18 cellular contexts compared by ENCODE assay signal in the genomic region with DNA sequence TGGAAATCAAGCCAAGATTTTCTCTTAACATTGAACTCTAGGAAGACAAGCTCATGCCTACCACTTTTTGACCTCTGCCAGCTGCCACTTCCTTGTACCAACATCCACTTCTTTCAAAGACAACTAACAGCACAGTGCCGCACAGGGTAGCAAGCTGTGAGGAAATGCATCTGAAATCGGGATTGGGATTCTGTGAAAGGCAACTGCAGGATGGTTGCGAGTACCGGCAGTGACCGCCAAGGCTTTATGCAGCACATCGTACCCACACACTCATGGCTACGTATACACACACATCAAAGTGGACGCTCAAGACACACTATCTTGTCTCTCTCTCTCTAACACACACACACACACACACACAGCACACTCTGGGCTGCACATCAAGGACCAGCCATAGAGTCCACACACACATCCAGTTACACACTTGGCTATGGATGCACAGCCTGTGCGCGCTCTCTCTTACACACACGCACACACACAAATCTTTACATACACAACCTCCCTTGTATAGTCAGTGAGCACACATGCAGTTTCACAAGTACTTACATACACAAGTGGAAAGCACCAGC. TPM values are rescaled to one million over a fixed set of nuclear protein-coding genes. Genes with fewer than 3 reads are reported as not detected.
A peak's percentile ranks its signal among the peaks of the same experiment; 100 is the strongest.
DNase-seq lines count a peak whose midpoint lies in the region; ATAC-seq and TF ChIP-seq lines count a peak whose summit lies in the region.
"Had no signal": no experiment of that assay in that cellular context is flagged by ENCODE, and none has a peak within 500 bp of the region (broad histone marks: within the 10 kb centered on the region; RNA-seq: fewer than 3 reads in every experiment).

No MANE protein-coding gene starts in this region.

- H3K4me3 Mint-ChIP-seq in natural killer cell treated with Interleukin-12 subunit alpha and Interleukin-12 subunit beta and Interleukin-15 and Interleukin-18, amount 100 ng/mL, for 72 hours = no peak overlapping the region
- H3K4me3 Mint-ChIP-seq in natural killer cell = no peak overlapping the region
- H3K4me3 Mint-ChIP-seq in nephron progenitor cell = peak overlapping the region; percentile 77
- H3K4me3 Mint-ChIP-seq: activated naive CD8-positive, alpha-beta T cell treated with anti-CD3 and anti-CD28 coated beads for 36 hours; activated T-cell treated with anti-CD3 and anti-CD28 coated beads, Interleukin-2, amount 50 U/mL, for 24 hours; CD4-positive, alpha-beta T cell; central memory CD8-positive, alpha-beta T cell had no signal

- H3K4me1 Mint-ChIP-seq in natural killer cell treated with Interleukin-12 subunit alpha and Interleukin-12 subunit beta and Interleukin-15 and Interleukin-18, amount 100 ng/mL, for 72 hours (ENCODE audit: low read depth in 2 of 2) = no peaks in the 10 kb centered on the region
- H3K4me1 Mint-ChIP-seq in natural killer cell (no peaks in the 10 kb centered on the region), nephron progenitor cell (peaks cover 6% of the 10 kb centered on the region)
- H3K4me1 Mint-ChIP-seq: activated naive CD8-positive, alpha-beta T cell treated with anti-CD3 and anti-CD28 coated beads for 36 hours; central memory CD8-positive, alpha-beta T cell had no signal

- peaks cover 44 to 62% of the 10 kb centered on the region in 2 donors for H3K27me3 Mint-ChIP-seq in natural killer cell treated with Interleukin-12 subunit alpha and Interleukin-12 subunit beta and Interleukin-15 and Interleukin-18, amount 100 ng/mL, for 72 hours
- peaks cover 40 to 67% of the 10 kb centered on the region in 2 donors for H3K27me3 Mint-ChIP-seq in natural killer cell (ENCODE audit: low read depth in 2 of 2)
- peaks cover 57% of the 10 kb centered on the region for H3K27me3 Mint-ChIP-seq in nephron progenitor cell (ENCODE audit: low read depth, poor library complexity)

- H3K9me3 Mint-ChIP-seq in natural killer cell treated with Interleukin-12 subunit alpha and Interleukin-12 subunit beta and Interleukin-15 and Interleukin-18, amount 100 ng/mL, for 72 hours = no peaks in the 10 kb centered on the region
- no peaks in the 10 kb centered on the region for H3K9me3 Mint-ChIP-seq in natural killer cell
- H3K9me3 Mint-ChIP-seq in nephron progenitor cell = no peaks in the 10 kb centered on the region
- H3K9me3 Mint-ChIP-seq: activated naive CD8-positive, alpha-beta T cell treated with anti-CD3 and anti-CD28 coated beads for 36 hours; activated T-cell treated with anti-CD3 and anti-CD28 coated beads, Interleukin-2, amount 50 U/mL, for 24 hours; CD4-positive, alpha-beta T cell; central memory CD8-positive, alpha-beta T cell had no signal

- no peaks in the 10 kb centered on the region for H3K4me1 ChIP-seq in right cardiac atrium (ENCODE audit: control insufficient read depth, insufficient read depth, low read length)

- no peaks in the 10 kb centered on the region for H3K27me3 ChIP-seq in right cardiac atrium (ENCODE audit: control insufficient read depth, insufficient read depth)
- H3K27me3 ChIP-seq: ovary had no signal

- H3K4me3 ChIP-seq in right cardiac atrium (ENCODE audit: low read length) = peak overlapping the region; percentile 65
- H3K4me3 ChIP-seq: skin epidermis had no signal

- intact Hi-C loops in natural killer cell (cut with micrococcal nuclease) = no loop called here
- intact Hi-C loops in right cardiac atrium (cut with DNase I) = loop anchor here in 1 of 4 donors (5.0 kb wide), 1 partner anchor 201 kb away; no protein-coding TSS in a partner anchor

- peak; percentile 33 to 52 for ATAC-seq in natural killer cell treated with Interleukin-12 subunit alpha and Interleukin-12 subunit beta and Interleukin-15 and Interleukin-18, amount 100 ng/mL, for 72 hours
- no peak for ATAC-seq in natural killer cell
- ATAC-seq in right cardiac atrium = peak; percentile 36 to 40
- ATAC-seq in GM19452 (IDR thresholded peaks at IDR 0.05; ENCODE audit: unreplicated experiment) = no peak

- DNase-seq in natural killer cell treated with Interleukin-12 subunit alpha and Interleukin-12 subunit beta and Interleukin-15 and Interleukin-18, amount 100 ng/mL, for 72 hours (ENCODE audit: low spot score) = no peak
- DNase-seq in natural killer cell (no peak), right cardiac atrium (peak in 2 of 3 donors; percentile 26 to 45), nephron progenitor cell (no peak), NCI-H1092 treated with DMSO at 0.1 percent for 48 hours (lab: John Stamatoyannopoulos, UW) (no peak), Kasumi-1 (lab: John Stamatoyannopoulos, UW) (no peak), SW 1271 (lab: John Stamatoyannopoulos, UW) (no peak)
- DNase-seq: activated naive CD8-positive, alpha-beta T cell treated with anti-CD3 and anti-CD28 coated beads for 36 hours; activated T-cell treated with anti-CD3 and anti-CD28 coated beads, Interleukin-2, amount 50 U/mL, for 24 hours; CD4-positive, alpha-beta T cell; DND-41; islet precursor cell; NCI-H526 treated with DMSO at 0.1 percent for 48 hours; ovary had no signal

- no peaks in the 10 kb centered on the region for H3K36me3 Mint-ChIP-seq in natural killer cell treated with Interleukin-12 subunit alpha and Interleukin-12 subunit beta and Interleukin-15 and Interleukin-18, amount 100 ng/mL, for 72 hours
- no peaks in the 10 kb centered on the region for H3K36me3 Mint-ChIP-seq in natural killer cell
- no peaks in the 10 kb centered on the region for H3K36me3 Mint-ChIP-seq in nephron progenitor cell (ENCODE audit: low read depth)
- H3K36me3 Mint-ChIP-seq: activated naive CD8-positive, alpha-beta T cell treated with anti-CD3 and anti-CD28 coated beads for 36 hours had no signal

- H3K27ac Mint-ChIP-seq in natural killer cell treated with Interleukin-12 subunit alpha and Interleukin-12 subunit beta and Interleukin-15 and Interleukin-18, amount 100 ng/mL, for 72 hours = no peak overlapping the region
- H3K27ac Mint-ChIP-seq in natural killer cell (no peak overlapping the region), nephron progenitor cell (no peak overlapping the region)
- H3K27ac Mint-ChIP-seq: activated naive CD8-positive, alpha-beta T cell treated with anti-CD3 and anti-CD28 coated beads for 36 hours; activated T-cell treated with anti-CD3 and anti-CD28 coated beads, Interleukin-2, amount 50 U/mL, for 24 hours; CD4-positive, alpha-beta T cell had no signal

- no peaks in the 10 kb centered on the region for H3K9me3 ChIP-seq in right cardiac atrium (ENCODE audit: control insufficient read depth, low read length)
- H3K9me3 ChIP-seq: ovary had no signal

- peak overlapping the region; percentile 25 for H3K27ac ChIP-seq in right cardiac atrium (ENCODE audit: low read length)
- H3K27ac ChIP-seq: ovary, skin epidermis had no signal

- TF ChIP-seq CTCF in natural killer cell (IDR thresholded peaks at IDR 0.05) = no peak
- TF ChIP-seq CTCF in nephron progenitor cell (IDR thresholded peaks at IDR 0.05) = no peak

- WGBS in right cardiac atrium = 67% methylated on average over 11 of the region's 11 CpGs

RNA-seq across cellular contexts. Expression of gene HTR4, which starts 1.0 kb away (rescaled TPM):
- total RNA-seq in natural killer cell treated with Interleukin-12 subunit alpha and Interleukin-12 subunit beta and Interleukin-15 and Interleukin-18, amount 100 ng/mL, for 72 hours = not detected
- total RNA-seq in natural killer cell = not detected
- 1 to 10 TPM; 7.6 to 9.1 (median 8.5) TPM for total RNA-seq in right cardiac atrium
- 1.3 TPM for polyA plus RNA-seq in right cardiac atrium
- total RNA-seq: activated naive CD8-positive, alpha-beta T cell treated with anti-CD3 and anti-CD28 coated beads for 36 hours; CD4-positive, alpha-beta T cell; ureter had no signal

Comparison
In these comparisons a context has a peak if more than half of its experiments do, and no peak if none do; other contexts are left out.
1. ATAC-seq: peak in natural killer cell treated with Interleukin-12 subunit alpha and Interleukin-12 subunit beta and Interleukin-15 and Interleukin-18, amount 100 ng/mL, for 72 hours (2 of 2) and right cardiac atrium (2 of 2); none in natural killer cell (0 of 3) and GM19452 (single experiment).
2. DNase-seq: peak in right cardiac atrium (2 of 3); none in natural killer cell treated with Interleukin-12 subunit alpha and Interleukin-12 subunit beta and Interleukin-15 and Interleukin-18, amount 100 ng/mL, for 72 hours (single experiment), natural killer cell (single experiment), nephron progenitor cell (single experiment), NCI-H1092 treated with DMSO at 0.1 percent for 48 hours (single experiment), Kasumi-1 (0 of 2) and SW 1271 (0 of 2).
3. RNA of gene HTR4, which starts 1.0 kb away (total RNA-seq): 7.6 to 9.1 TPM in right cardiac atrium; not detected in natural killer cell treated with Interleukin-12 subunit alpha and Interleukin-12 subunit beta and Interleukin-15 and Interleukin-18, amount 100 ng/mL, for 72 hours and not detected in natural killer cell; every median in the first group is over 4 times any median in the second.